In the genomic region with DNA sequence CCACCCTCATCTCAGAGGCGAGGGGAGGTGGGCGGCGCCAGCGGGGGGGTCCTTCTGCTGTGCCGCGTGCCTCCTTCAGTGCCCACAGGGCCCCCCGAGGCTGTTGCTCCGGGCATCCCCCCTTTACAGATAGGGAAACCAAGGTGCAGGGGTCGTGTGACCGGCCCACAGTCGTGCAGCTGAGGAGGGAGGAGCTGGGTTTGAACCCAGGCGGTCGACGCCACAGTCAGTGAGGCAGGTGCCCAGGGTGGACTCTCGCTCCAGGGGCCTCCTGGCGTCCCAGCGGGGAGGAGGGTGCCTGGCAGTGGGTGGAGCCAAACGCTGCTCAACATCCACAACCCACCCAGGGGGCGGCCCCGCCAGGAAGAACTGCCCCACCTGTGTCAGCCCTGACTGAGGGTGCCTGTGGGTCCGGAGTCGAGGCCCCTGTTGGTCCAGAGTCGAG, we compare ENCODE assay signal across 20 cellular contexts. TPM values are rescaled to one million over a fixed set of nuclear protein-coding genes. Genes with fewer than 3 reads are reported as not detected.
"Had no signal": no experiment of that assay in that cellular context is flagged by ENCODE, and none has a peak within 500 bp of the region (broad histone marks: within the 10 kb centered on the region; RNA-seq: fewer than 3 reads in every experiment).

No MANE protein-coding gene starts in this region.

- H3K4me1 ChIP-seq: colonic mucosa, neural progenitor cell, parathyroid adenoma had no signal

- H3K4me3 ChIP-seq: colonic mucosa, esophagus squamous epithelium, gastroesophageal sphincter, mucosa of descending colon, neural progenitor cell, suprapubic skin, thyroid gland had no signal

- H3K27ac Mint-ChIP-seq: immature natural killer cell; naive thymus-derived CD8-positive, alpha-beta T cell; neural progenitor cell; type B pancreatic cell had no signal

- H3K36me3 Mint-ChIP-seq: immature natural killer cell; naive thymus-derived CD8-positive, alpha-beta T cell; neural progenitor cell; type B pancreatic cell had no signal

- H3K36me3 ChIP-seq: colonic mucosa, esophagus squamous epithelium, gastroesophageal sphincter, neural progenitor cell, suprapubic skin, thyroid gland had no signal

- H3K9me3 Mint-ChIP-seq: naive thymus-derived CD8-positive, alpha-beta T cell; neural progenitor cell; type B pancreatic cell had no signal

- DNase-seq: cerebellar nuclear complex; colonic mucosa; dermis blood vessel endothelial cell; esophagus squamous epithelium; foreskin fibroblast; immature natural killer cell; left colon; small intestine; stimulated activated CD4-positive, alpha-beta T cell treated with anti-CD3 and anti-CD28 coated beads, Interleukin-2, amount 100 ng/mL, for 48 hours; stimulated activated naive CD8-positive, alpha-beta T cell treated with anti-CD3 and anti-CD28 coated beads, Interleukin-15, Interleukin-2, amounts not matched to agents 100 U/mL and 50 U/mL, for 24 hours; thyroid gland had no signal

- H3K27me3 ChIP-seq: thyroid gland had no signal

- ATAC-seq: gastroesophageal sphincter; left colon; mucosa of descending colon; naive thymus-derived CD8-positive, alpha-beta T cell; stimulated activated naive CD8-positive, alpha-beta T cell treated with anti-CD3 and anti-CD28 coated beads, Interleukin-15, Interleukin-2, amounts not matched to agents 100 U/mL and 50 U/mL, for 24 hours had no signal

- H3K27ac ChIP-seq: colonic mucosa, esophagus squamous epithelium, gastroesophageal sphincter, neural progenitor cell, parathyroid adenoma, suprapubic skin, thyroid gland had no signal

- H3K9me3 ChIP-seq: colonic mucosa, esophagus squamous epithelium, gastroesophageal sphincter, mucosa of descending colon, suprapubic skin, thyroid gland had no signal

- H3K4me3 Mint-ChIP-seq: immature natural killer cell; naive thymus-derived CD8-positive, alpha-beta T cell; neural progenitor cell; type B pancreatic cell had no signal

RNA-seq across cellular contexts. Expression of a gene that starts 8.6 kb away (rescaled TPM):
- total RNA-seq: epithelial cell of proximal tubule; esophagus squamous epithelium; naive thymus-derived CD8-positive, alpha-beta T cell; suprapubic skin had no signal
- polyA plus RNA-seq: immature natural killer cell; keratinocyte; naive thymus-derived CD8-positive, alpha-beta T cell had no signal
